19 cellular contexts compared by ENCODE assay signal in the genomic region with DNA sequence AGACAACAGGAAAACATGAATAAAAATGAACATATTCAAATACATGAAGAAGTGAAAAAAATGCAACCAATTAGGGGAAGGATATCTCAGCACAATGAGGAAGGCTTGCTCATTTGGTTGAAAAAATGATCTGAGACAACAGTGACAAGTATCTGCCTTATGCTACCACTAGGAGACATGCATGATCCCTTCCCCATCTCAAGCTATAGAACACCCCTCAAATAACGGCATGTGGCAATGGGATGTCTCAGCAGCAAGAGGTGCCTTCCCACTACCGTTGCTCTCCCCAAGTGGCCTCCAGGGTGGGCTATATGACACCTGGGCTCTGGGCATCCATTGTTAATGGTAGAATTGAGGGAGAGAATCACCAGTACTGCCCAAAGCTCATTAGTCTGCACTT.
DNase-seq lines count a peak whose midpoint lies in the region; ATAC-seq, FAIRE-seq and TF ChIP-seq lines count a peak whose summit lies in the region.
"Had no signal": no experiment of that assay in that cellular context is flagged by ENCODE, and none has a peak within 500 bp of the region (broad histone marks: within the 10 kb centered on the region; RNA-seq: fewer than 3 reads in every experiment).

No MANE protein-coding gene starts in this region.

- no peaks in the 10 kb centered on the region for H3K27me3 Mint-ChIP-seq in activated CD8-positive, alpha-beta T cell treated with anti-CD3 and anti-CD28 coated beads for 36 hours
- H3K27me3 Mint-ChIP-seq in naive thymus-derived CD4-positive, alpha-beta T cell, result peaks cover 0 to 11% (median 0%) of the 10 kb centered on the region in 5 donors

- no peak for FAIRE-seq in GM19239 (lab: Jason Lieb, UNC)

- peaks cover 4% of the 10 kb centered on the region for H3K36me3 Mint-ChIP-seq in activated CD8-positive, alpha-beta T cell treated with anti-CD3 and anti-CD28 coated beads for 36 hours (ENCODE audit: low read depth)
- peaks cover 2 to 46% (median 24%) of the 10 kb centered on the region in 5 donors for H3K36me3 Mint-ChIP-seq in naive thymus-derived CD4-positive, alpha-beta T cell

- no peaks in the 10 kb centered on the region for H3K9me3 Mint-ChIP-seq in activated CD8-positive, alpha-beta T cell treated with anti-CD3 and anti-CD28 coated beads for 36 hours
- H3K9me3 Mint-ChIP-seq in naive thymus-derived CD4-positive, alpha-beta T cell, result no peaks in the 10 kb centered on the region

- H3K36me3 ChIP-seq in GM06990 (ENCODE audit: control insufficient read depth, insufficient read depth, low read length), result no peaks in the 10 kb centered on the region
- peaks cover 0 to 16% (median 0%) of the 10 kb centered on the region in 3 experiments for H3K36me3 ChIP-seq in naive thymus-derived CD4-positive, alpha-beta T cell (ENCODE audit: control insufficient read depth in 2 of 3, insufficient read depth in 3 of 3, low read length in 3 of 3)
- H3K36me3 ChIP-seq: BLaER1 treated with 17β-estradiol and CSF1 and Interleukin-3, amounts not matched to agents 10 nM and 100 nM; breast epithelium; ovary; sigmoid colon; WERI-Rb-1 had no signal

- no peak overlapping the region for H3K27ac ChIP-seq in naive thymus-derived CD4-positive, alpha-beta T cell (ENCODE audit: low read depth, low read length)
- H3K27ac ChIP-seq: BLaER1 treated with 17β-estradiol and CSF1 and Interleukin-3, amounts not matched to agents 10 nM and 100 nM; breast epithelium; HL-60; ovary; sigmoid colon; testis; WERI-Rb-1 had no signal

- H3K4me3 Mint-ChIP-seq in activated CD8-positive, alpha-beta T cell treated with anti-CD3 and anti-CD28 coated beads for 36 hours, result no peak overlapping the region
- no peak overlapping the region for H3K4me3 Mint-ChIP-seq in naive thymus-derived CD4-positive, alpha-beta T cell

- H3K4me3 ChIP-seq in GM06990 (replicated peaks; ENCODE audit: low read depth, low read length), result no peak overlapping the region
- H3K4me3 ChIP-seq in Jurkat, Clone E6-1 (ENCODE audit: low read length), result no peak overlapping the region
- H3K4me3 ChIP-seq in naive thymus-derived CD4-positive, alpha-beta T cell (ENCODE audit: low read length), result no peak overlapping the region
- H3K4me3 ChIP-seq: BLaER1 treated with 17β-estradiol and CSF1 and Interleukin-3, amounts not matched to agents 10 nM and 100 nM; breast epithelium; ovary; sigmoid colon; testis had no signal

- H3K4me1 Mint-ChIP-seq in activated CD8-positive, alpha-beta T cell treated with anti-CD3 and anti-CD28 coated beads for 36 hours (ENCODE audit: low read depth), result peaks cover 6% of the 10 kb centered on the region
- H3K4me1 Mint-ChIP-seq in naive thymus-derived CD4-positive, alpha-beta T cell, result peaks cover 0 to 5% (median 3%) of the 10 kb centered on the region in 7 donors

- DNase-seq in GM06990 (ENCODE audit: extremely low read depth, insufficient read length), result no peak
- DNase-seq in Jurkat, Clone E6-1 (ENCODE audit: low read depth, low spot score), result peak; percentile 41
- no peak for DNase-seq in activated CD8-positive, alpha-beta T cell treated with anti-CD3 and anti-CD28 coated beads for 36 hours
- DNase-seq in naive thymus-derived CD4-positive, alpha-beta T cell, result peak in 1 of 9 donors; percentile 7
- DNase-seq in NCI-H2227 (lab: John Stamatoyannopoulos, UW; ENCODE audit: unreplicated experiment), result no peak
- DNase-seq in GM19239 (ENCODE audit: insufficient read length, low spot score), result no peak
- DNase-seq: DMS153; hypothalamus; NCI-H2081; NCI-H510A treated with DMSO at 0.1 percent for 48 hours; ovary; sigmoid colon; stimulated activated CD4-positive, alpha-beta T cell treated with anti-CD3 and anti-CD28 coated beads, Interleukin-4, amount 100 ng/mL, for 24 hours; testis; WERI-Rb-1 had no signal

- no peaks in the 10 kb centered on the region for H3K27me3 ChIP-seq in GM06990 (replicated peaks; ENCODE audit: control insufficient read depth, insufficient read depth, low read length)
- H3K27me3 ChIP-seq in naive thymus-derived CD4-positive, alpha-beta T cell (ENCODE audit: control insufficient read depth in 2 of 2, insufficient read depth in 2 of 2, low read length in 2 of 2), result no peaks in the 10 kb centered on the region
- H3K27me3 ChIP-seq: BLaER1 treated with 17β-estradiol and CSF1 and Interleukin-3, amounts not matched to agents 10 nM and 100 nM; breast epithelium; ovary; sigmoid colon; testis had no signal

- TF ChIP-seq CTCF in GM06990 (IDR thresholded peaks at IDR 0.05; ENCODE audit: insufficient read depth, low read length, poor library complexity, severe bottlenecking), result peak; percentile 15
- no peak for TF ChIP-seq CTCF in activated CD8-positive, alpha-beta T cell treated with anti-CD3 and anti-CD28 coated beads for 36 hours (IDR thresholded peaks at IDR 0.05)

- peak overlapping the region; percentile 7 for H3K27ac Mint-ChIP-seq in activated CD8-positive, alpha-beta T cell treated with anti-CD3 and anti-CD28 coated beads for 36 hours
- H3K27ac Mint-ChIP-seq in naive thymus-derived CD4-positive, alpha-beta T cell, result peak overlapping the region in 1 of 9 donors; percentile 41

- no peaks in the 10 kb centered on the region for H3K9me3 ChIP-seq in naive thymus-derived CD4-positive, alpha-beta T cell (ENCODE audit: control insufficient read depth in 2 of 3, low read length in 3 of 3)
- H3K9me3 ChIP-seq: breast epithelium, ovary, sigmoid colon, testis had no signal

- peak; percentile 62 for ATAC-seq in activated CD8-positive, alpha-beta T cell treated with anti-CD3 and anti-CD28 coated beads for 36 hours
- ATAC-seq in naive thymus-derived CD4-positive, alpha-beta T cell, result peak; percentile 54
- no peak for ATAC-seq in HG03571 (IDR thresholded peaks at IDR 0.05; ENCODE audit: unreplicated experiment)

- no peaks in the 10 kb centered on the region for H3K4me1 ChIP-seq in naive thymus-derived CD4-positive, alpha-beta T cell (ENCODE audit: control insufficient read depth in 2 of 2, insufficient read depth in 2 of 2, low read length in 2 of 2)
- H3K4me1 ChIP-seq: breast epithelium, sigmoid colon, testis had no signal

- CTCF ChIA-PET in activated CD8-positive, alpha-beta T cell treated with anti-CD3 and anti-CD28 coated beads for 36 hours (lab: Charles Lee), result interaction anchor here (1.2 to 1.7 kb wide), 2 partner anchors 11 to 341 kb away, joined by 3 to 7 read pairs; no protein-coding TSS in a partner anchor
- CTCF ChIA-PET in naive thymus-derived CD4-positive, alpha-beta T cell (lab: Charles Lee), result no interaction called here

- intact Hi-C loops in activated CD8-positive, alpha-beta T cell treated with anti-CD3 and anti-CD28 coated beads for 36 hours (cut with micrococcal nuclease), result no loop called here
- intact Hi-C loops in naive thymus-derived CD4-positive, alpha-beta T cell (cut with micrococcal nuclease), result no loop called here

- POLR2A ChIA-PET in activated CD8-positive, alpha-beta T cell treated with anti-CD3 and anti-CD28 coated beads for 36 hours (lab: Charles Lee), result no interaction called here
- POLR2A ChIA-PET in naive thymus-derived CD4-positive, alpha-beta T cell (lab: Charles Lee), result no interaction called here
